ENCODE assay signal across 8 cellular contexts in the genomic region with DNA sequence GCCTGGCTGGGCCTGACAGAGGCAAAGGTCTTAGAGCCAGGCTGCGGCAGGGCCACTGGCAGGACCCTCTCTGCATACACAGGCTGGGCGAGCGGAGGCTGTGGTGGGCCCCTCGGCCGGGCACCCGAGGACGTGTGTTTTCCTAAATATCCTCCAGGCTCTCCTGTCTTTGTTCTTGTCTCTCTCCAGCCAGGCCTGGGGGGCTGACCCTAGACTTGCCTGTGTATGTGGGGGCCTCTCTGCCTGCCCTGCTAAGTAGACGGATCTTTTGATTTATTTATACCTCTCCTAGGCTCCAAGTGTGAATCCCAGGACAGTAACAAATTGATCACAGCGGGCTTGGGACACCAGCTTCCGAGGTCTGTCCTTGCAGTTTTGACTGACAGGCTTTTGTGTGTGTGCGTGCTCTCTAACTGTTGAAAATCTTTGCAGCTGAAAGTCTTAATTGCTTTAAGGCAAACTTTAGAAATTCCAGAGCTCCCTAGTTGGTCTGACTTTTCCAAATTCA. TPM values are rescaled to one million over a fixed set of nuclear protein-coding genes. Genes with fewer than 3 reads are reported as not detected.
DNase-seq lines count a peak whose midpoint lies in the region; ATAC-seq and TF ChIP-seq lines count a peak whose summit lies in the region.

No MANE protein-coding gene starts in this region.

- H3K4me3 Mint-ChIP-seq in Calu3 (ENCODE audit: low read depth, unreplicated experiment) = peak overlapping the region; percentile 92
- peak overlapping the region; percentile 96 to 99 for H3K4me3 Mint-ChIP-seq in effector memory CD8-positive, alpha-beta T cell
- H3K4me3 Mint-ChIP-seq in natural killer cell treated with Interleukin-12 subunit alpha and Interleukin-12 subunit beta and Interleukin-15 and Interleukin-18, amount 100 ng/mL, for 72 hours = peak overlapping the region; percentile 90

- H3K27me3 ChIP-seq in OCI-LY1 (ENCODE audit: insufficient read depth, low read length) = peaks cover 13% of the 10 kb centered on the region

- H3K79me2 ChIP-seq in OCI-LY1 (ENCODE audit: insufficient read depth, low read length) = no peaks in the 10 kb centered on the region

- H3K9me2 ChIP-seq in OCI-LY1 (ENCODE audit: low read depth, low read length) = no peaks in the 10 kb centered on the region

- H3K27ac ChIP-seq in OCI-LY1 (ENCODE audit: low read depth, low read length, poor library complexity, severe bottlenecking) = no peak overlapping the region

- no peak overlapping the region for H3K4me2 ChIP-seq in OCI-LY1 (ENCODE audit: low read length)

- H3K9me3 Mint-ChIP-seq in Calu3 (ENCODE audit: low read depth, unreplicated experiment) = no peaks in the 10 kb centered on the region
- H3K9me3 Mint-ChIP-seq in effector memory CD8-positive, alpha-beta T cell = no peaks in the 10 kb centered on the region
- no peaks in the 10 kb centered on the region for H3K9me3 Mint-ChIP-seq in natural killer cell treated with Interleukin-12 subunit alpha and Interleukin-12 subunit beta and Interleukin-15 and Interleukin-18, amount 100 ng/mL, for 72 hours

- no peaks in the 10 kb centered on the region for H3K9me3 ChIP-seq in OCI-LY1 (ENCODE audit: low read length)

- no peak for ATAC-seq in effector memory CD8-positive, alpha-beta T cell (replicated peaks)
- ATAC-seq in natural killer cell treated with Interleukin-12 subunit alpha and Interleukin-12 subunit beta and Interleukin-15 and Interleukin-18, amount 100 ng/mL, for 72 hours = no peak
- ATAC-seq in HG03521 (IDR thresholded peaks at IDR 0.05; ENCODE audit: unreplicated experiment) = no peak
- ATAC-seq in HG02938 (IDR thresholded peaks at IDR 0.05; ENCODE audit: unreplicated experiment) = no peak
- ATAC-seq in GM21529 (IDR thresholded peaks at IDR 0.05; ENCODE audit: unreplicated experiment) = no peak
- no peak for ATAC-seq in HG03095 (IDR thresholded peaks at IDR 0.05; ENCODE audit: unreplicated experiment)

- peak overlapping the region; percentile 49 for H3K4me3 ChIP-seq in OCI-LY1 (ENCODE audit: low read depth, low read length, poor library complexity, severe bottlenecking)

- BruUV-seq in Calu3 (replicated peaks; lab: Mats Ljungman, UMichigan) = no TSS peak

- H3K27me3 Mint-ChIP-seq in Calu3 (ENCODE audit: unreplicated experiment) = no peaks in the 10 kb centered on the region
- no peaks in the 10 kb centered on the region for H3K27me3 Mint-ChIP-seq in effector memory CD8-positive, alpha-beta T cell
- no peaks in the 10 kb centered on the region for H3K27me3 Mint-ChIP-seq in natural killer cell treated with Interleukin-12 subunit alpha and Interleukin-12 subunit beta and Interleukin-15 and Interleukin-18, amount 100 ng/mL, for 72 hours

- no peaks in the 10 kb centered on the region for H3K36me3 ChIP-seq in OCI-LY1 (ENCODE audit: insufficient read depth, low read length)

- intact Hi-C loops in Calu3 (cut with micrococcal nuclease; ENCODE audit: unreplicated experiment) = loop anchor here (1.0 to 5.0 kb wide), 2 partner anchors 36 to 117 kb away; no protein-coding TSS in a partner anchor

- H4K20me1 ChIP-seq in OCI-LY1 (ENCODE audit: insufficient read depth, low read length) = no peaks in the 10 kb centered on the region

- peaks cover 1% of the 10 kb centered on the region for H3K4me1 ChIP-seq in OCI-LY1 (ENCODE audit: insufficient read depth, low read length, severe bottlenecking)

- H3K9ac ChIP-seq in OCI-LY1 (ENCODE audit: low read length) = no peak overlapping the region

- H3K36me3 Mint-ChIP-seq in Calu3 (ENCODE audit: insufficient read depth, unreplicated experiment) = peaks cover 35% of the 10 kb centered on the region
- H3K36me3 Mint-ChIP-seq in effector memory CD8-positive, alpha-beta T cell (ENCODE audit: insufficient read depth) = peaks cover 10% of the 10 kb centered on the region
- no peaks in the 10 kb centered on the region for H3K36me3 Mint-ChIP-seq in natural killer cell treated with Interleukin-12 subunit alpha and Interleukin-12 subunit beta and Interleukin-15 and Interleukin-18, amount 100 ng/mL, for 72 hours

- H2AFZ ChIP-seq in OCI-LY1 (ENCODE audit: low read length) = no peak overlapping the region

- H3K4me1 Mint-ChIP-seq in Calu3 (ENCODE audit: low read depth, unreplicated experiment) = peaks cover 32% of the 10 kb centered on the region
- peaks cover 40 to 44% of the 10 kb centered on the region in 2 donors for H3K4me1 Mint-ChIP-seq in effector memory CD8-positive, alpha-beta T cell (ENCODE audit: low read depth in 2 of 2)
- peaks cover 60 to 69% of the 10 kb centered on the region in 2 donors for H3K4me1 Mint-ChIP-seq in natural killer cell treated with Interleukin-12 subunit alpha and Interleukin-12 subunit beta and Interleukin-15 and Interleukin-18, amount 100 ng/mL, for 72 hours (ENCODE audit: low read depth in 2 of 2)

- no peak for DNase-seq in Calu3
- DNase-seq in effector memory CD8-positive, alpha-beta T cell = no peak
- no peak for DNase-seq in natural killer cell treated with Interleukin-12 subunit alpha and Interleukin-12 subunit beta and Interleukin-15 and Interleukin-18, amount 100 ng/mL, for 72 hours (ENCODE audit: low spot score)

- no peaks in the 10 kb centered on the region for H3F3A ChIP-seq in OCI-LY1 (ENCODE audit: insufficient read depth, low read length)

- CTCF ChIA-PET in Calu3 (lab: Charles Lee) = interaction anchor here (1.3 kb wide), 1 partner anchor 132 kb away, joined by 3 read pairs; no protein-coding TSS in a partner anchor

- TF ChIP-seq CTCF in Calu3 (IDR thresholded peaks at IDR 0.05; ENCODE audit: unreplicated experiment) = no peak
- no peak for TF ChIP-seq CTCF in OCI-LY1 (IDR thresholded peaks at IDR 0.05; ENCODE audit: low read length)

- H3K27ac Mint-ChIP-seq in Calu3 (ENCODE audit: unreplicated experiment) = peak overlapping the region; percentile 82
- H3K27ac Mint-ChIP-seq in effector memory CD8-positive, alpha-beta T cell = peak overlapping the region; percentile 93 to 94
- peak overlapping the region; percentile 71 to 80 for H3K27ac Mint-ChIP-seq in natural killer cell treated with Interleukin-12 subunit alpha and Interleukin-12 subunit beta and Interleukin-15 and Interleukin-18, amount 100 ng/mL, for 72 hours

RNA-seq across cellular contexts. Expression of gene NEK6, which starts 1.1 kb away (rescaled TPM):
- 42.2 and 43.0 TPM in 2 replicates for total RNA-seq in Calu3 (2022)
- total RNA-seq in natural killer cell treated with Interleukin-12 subunit alpha and Interleukin-12 subunit beta and Interleukin-15 and Interleukin-18, amount 100 ng/mL, for 72 hours = 10 to 100 TPM; 11.4 to 38.7 TPM
